Comparison of ENCODE assay signal across 13 cellular contexts in genomic region chr12:80053048-80053790, GRCh38. TPM values are rescaled to one million over a fixed set of nuclear protein-coding genes. Genes with fewer than 3 reads are reported as not detected.
A peak's percentile ranks its signal among the peaks of the same experiment; 100 is the strongest.
DNase-seq lines count a peak whose midpoint lies in the region; ATAC-seq and TF ChIP-seq lines count a peak whose summit lies in the region.
"Had no signal": no experiment of that assay in that cellular context is flagged by ENCODE, and none has a peak within 500 bp of the region (broad histone marks: within the 10 kb centered on the region; RNA-seq: fewer than 3 reads in every experiment).

No MANE protein-coding gene starts in this region.

- no peak for TF ChIP-seq CTCF in adrenal gland (IDR thresholded peaks at IDR 0.05)

- no peak for ATAC-seq in HG03135 (IDR thresholded peaks at IDR 0.05; ENCODE audit: unreplicated experiment)
- ATAC-seq in HG03280 (IDR thresholded peaks at IDR 0.05; ENCODE audit: unreplicated experiment) = no peak
- ATAC-seq: activated CD4-positive, alpha-beta T cell treated with anti-CD3 and anti-CD28 coated beads for 36 hours had no signal

- no peaks in the 10 kb centered on the region for H3K36me3 ChIP-seq in adrenal gland (replicated peaks in 1 of 2)
- H3K36me3 ChIP-seq: Peyer's patch had no signal

- H3K4me1 ChIP-seq in adrenal gland (replicated peaks in 1 of 2) = peaks cover 0 to 9% of the 10 kb centered on the region in 2 donors
- H3K4me1 ChIP-seq: Peyer's patch had no signal

- H3K27ac ChIP-seq in adrenal gland = peak overlapping the region in 1 of 5 donors; percentile 11

- intact Hi-C loops in adrenal gland (cut with DNase I) (no loop called here), head of caudate nucleus (cut with DNase I) (no loop called here), posterior vena cava (cut with DNase I) (no loop called here)

- no peaks in the 10 kb centered on the region for H3K27me3 ChIP-seq in adrenal gland
- H3K27me3 ChIP-seq: Peyer's patch had no signal

- H3K4me3 ChIP-seq in adrenal gland = no peak overlapping the region
- H3K4me3 ChIP-seq: Peyer's patch had no signal

- 33 to 41% (median 36%) methylated on average over 6 of the region's 6 CpGs for WGBS in adrenal gland, 4 donors

- TF ChIP-seq POLR2A in adrenal gland (IDR thresholded peaks at IDR 0.05) = no peak

- no peaks in the 10 kb centered on the region for H3K9me3 ChIP-seq in adrenal gland (replicated peaks in 1 of 3)
- H3K9me3 ChIP-seq: Peyer's patch had no signal

- peak; percentile 59 for DNase-seq in Ammon's horn (ENCODE audit: low spot score)
- peak; percentile 76 to 89 (median 85) for DNase-seq in adrenal gland
- DNase-seq in head of caudate nucleus = peak in 31 of 42 donors; percentile 3 to 64 (median 22)
- peak; percentile 94 for DNase-seq in posterior vena cava (ENCODE audit: low spot score)
- DNase-seq in activated CD8-positive, alpha-beta memory T cell treated with anti-CD3 and anti-CD28 coated beads for 24 hours = no peak
- DNase-seq in activated CD4-positive, alpha-beta T cell treated with anti-CD3 and anti-CD28 coated beads for 48 hours = no peak
- DNase-seq: activated CD4-positive, alpha-beta T cell treated with anti-CD3 and anti-CD28 coated beads for 36 hours; CD4-positive, alpha-beta T cell; MM.1S; stimulated activated CD4-positive, alpha-beta T cell treated with anti-CD3 and anti-CD28 coated beads, Interleukin-1b, Interleukin-23, amount 100 ng/mL, for 48 hours had no signal

RNA-seq across cellular contexts. Expression of gene OTOGL, which starts 46.1 kb away (rescaled TPM):
- total RNA-seq in adrenal gland (under 1 TPM in 7 of 8 donors, not detected in 1; 0.04 to 0.52 (median 0.23) TPM), posterior vena cava (under 1 TPM; 0.24 to 0.46 TPM)
- polyA plus RNA-seq in adrenal gland = under 1 TPM; 0.08 to 0.13 (median 0.11) TPM
- total RNA-seq: activated CD4-positive, alpha-beta T cell treated with anti-CD3 and anti-CD28 coated beads for 36 hours; CD4-positive, alpha-beta T cell had no signal

Comparison
In these comparisons a context has a peak if more than half of its experiments do, and no peak if none do; other contexts are left out.
1. DNase-seq: peak in Ammon's horn (single experiment), adrenal gland (7 of 7), head of caudate nucleus (31 of 42) and posterior vena cava (single experiment); none in activated CD8-positive, alpha-beta memory T cell treated with anti-CD3 and anti-CD28 coated beads for 24 hours (single experiment) and activated CD4-positive, alpha-beta T cell treated with anti-CD3 and anti-CD28 coated beads for 48 hours (single experiment).